In genomic region chr10:130395248-130395936, GRCh38 we compare ENCODE assay signal across 30 cellular contexts.
"Had no signal": no experiment of that assay in that cellular context is flagged by ENCODE, and none has a peak within 500 bp of the region (broad histone marks: within the 10 kb centered on the region; RNA-seq: fewer than 3 reads in every experiment).

No MANE protein-coding gene starts in this region.

- H3K27me3 Mint-ChIP-seq: activated naive CD8-positive, alpha-beta T cell treated with anti-CD3 and anti-CD28 coated beads, Interleukin-2, amount 50 U/mL, for 24 hours had no signal

- H3K4me1 ChIP-seq: ascending aorta, body of pancreas, SJSA1 had no signal

- H3K36me3 ChIP-seq: ascending aorta, SJSA1 had no signal

- DNase-seq: activated CD4-positive, alpha-beta T cell treated with anti-CD3 and anti-CD28 coated beads for 48 hours; activated CD4-positive, alpha-beta T cell treated with anti-CD3 and anti-CD28 coated beads, Interleukin-2, amount 50 U/mL, for 4 hours; activated CD4-positive, CD25-positive, alpha-beta regulatory T cell treated with anti-CD3 and anti-CD28 coated beads, Interleukin-2, amount 50 U/mL, for 72 hours; activated CD8-positive, alpha-beta T cell treated with anti-CD3 and anti-CD28 coated beads, Interleukin-2, amount 10 ng/mL, durations not matched to agents 7 days and 5 days; activated effector memory CD4-positive, alpha-beta T cell treated with anti-CD3 and anti-CD28 coated beads, Interleukin-2, amount 50 U/mL, for 16 hours; activated naive CD4-positive, alpha-beta T cell treated with Interleukin-2 at 50 U/mL for 16 hours; activated naive CD8-positive, alpha-beta T cell treated with anti-CD3 and anti-CD28 coated beads, Interleukin-2, amount 50 U/mL, for 24 hours; activated T-cell treated with anti-CD3 and anti-CD28 coated beads, Interleukin-2, amount 50 U/mL, for 4 hours; amniotic stem cell; body of pancreas; Kasumi-1; KBM-7; NCI-H1105 treated with DMSO at 0.1 percent for 48 hours; NCI-H1436 treated with DMSO at 0.1 percent for 48 hours; NCI-H187 treated with DMSO at 0.1 percent for 48 hours; NCI-H2081 treated with DMSO at 0.1 percent for 48 hours; NCI-H2171 treated with DMSO at 0.1 percent for 48 hours; NCI-H226; NCI-H526 treated with DMSO at 0.1 percent for 48 hours; NCI-H82; SHP77; SW 1271; T-helper 9 cell had no signal

- H3K27ac ChIP-seq: ascending aorta, body of pancreas, SJSA1 had no signal

- H3K4me3 ChIP-seq: ascending aorta, body of pancreas, SJSA1 had no signal

- H3K27me3 ChIP-seq: ascending aorta, body of pancreas, SJSA1 had no signal

- ATAC-seq: activated CD8-positive, alpha-beta T cell treated with anti-CD3 and anti-CD28 coated beads, Interleukin-2, amount 10 ng/mL, durations not matched to agents 7 days and 5 days; activated naive CD4-positive, alpha-beta T cell treated with anti-CD3 and anti-CD28 coated beads, Interleukin-2, amount 50 U/mL, for 72 hours; activated T-cell treated with anti-CD3 and anti-CD28 coated beads, Interleukin-2, amount 50 U/mL, for 4 hours; body of pancreas; SK-N-SH treated with all-trans-retinoic acid at 6 μM for 48 hours; WTC11 had no signal

- H3K4me3 Mint-ChIP-seq: activated CD8-positive, alpha-beta T cell treated with anti-CD3 and anti-CD28 coated beads, Interleukin-2, amount 10 ng/mL, durations not matched to agents 7 days and 5 days; activated naive CD8-positive, alpha-beta T cell treated with anti-CD3 and anti-CD28 coated beads, Interleukin-2, amount 50 U/mL, for 24 hours; activated T-cell treated with anti-CD3 and anti-CD28 coated beads, Interleukin-2, amount 50 U/mL, for 4 hours; central memory CD8-positive, alpha-beta T cell; T-helper 1 cell treated with Interleukin-12 subunit alpha and Interleukin-12 subunit beta and Interleukin-4 antibody, amounts not matched to agents 30 μg/mL and 1 μg/mL, for 36 hours; WTC11 had no signal

- H3K27ac Mint-ChIP-seq: activated CD8-positive, alpha-beta T cell treated with anti-CD3 and anti-CD28 coated beads, Interleukin-2, amount 10 ng/mL, durations not matched to agents 7 days and 5 days; activated naive CD4-positive, alpha-beta T cell treated with anti-CD3 and anti-CD28 coated beads, Interleukin-2, amount 50 U/mL, for 72 hours; activated naive CD8-positive, alpha-beta T cell treated with anti-CD3 and anti-CD28 coated beads, Interleukin-2, amount 50 U/mL, for 24 hours; T-helper 1 cell treated with Interleukin-12 subunit alpha and Interleukin-12 subunit beta and Interleukin-4 antibody, amounts not matched to agents 30 μg/mL and 1 μg/mL, for 36 hours; WTC11 had no signal

- H3K4me1 Mint-ChIP-seq: activated naive CD8-positive, alpha-beta T cell treated with anti-CD3 and anti-CD28 coated beads, Interleukin-2, amount 50 U/mL, for 24 hours; central memory CD8-positive, alpha-beta T cell; WTC11 had no signal
